8 cellular contexts compared by ENCODE assay signal in genomic region chr4:103099691-103100392, GRCh38. TPM values are rescaled to one million over a fixed set of nuclear protein-coding genes. Genes with fewer than 3 reads are reported as not detected.
DNase-seq lines count a peak whose midpoint lies in the region; ATAC-seq lines count a peak whose summit lies in the region.

BDH2 (minus strand) TSS chr4:103099834; CDS start chr4:103096254, 3,580 bp downstream.

- H3K9me3 ChIP-seq in stomach smooth muscle (ENCODE audit: control insufficient read depth in 2 of 2, low read length in 2 of 2) = no peaks in the 10 kb centered on the region

- no peak within 1 kb of the TSS for H3K27ac ChIP-seq in stomach smooth muscle (ENCODE audit: low read length)

- DNase-seq in DMS 273 (lab: John Stamatoyannopoulos, UW; ENCODE audit: unreplicated experiment) (peak; percentile 90), NCI-H526 (lab: John Stamatoyannopoulos, UW) (peak; percentile 74 to 81), lung microvascular endothelial cell (ENCODE audit: low read depth in 2 of 2) (peak; percentile 86 to 94)
- peak; percentile 27 for DNase-seq in activated CD4-positive, alpha-beta T cell treated with anti-CD3 and anti-CD28 coated beads, Interleukin-2, amount 50 U/mL, for 1 hour

- peaks cover 9% of the 10 kb centered on the region for H3K4me1 ChIP-seq in stomach smooth muscle (ENCODE audit: control insufficient read depth, insufficient read depth, low read length)

- peak within 1 kb of the TSS; percentile 71 to 82 for H3K4me3 ChIP-seq in stomach smooth muscle (ENCODE audit: low read length in 2 of 2)

- peak within 1 kb of the TSS; percentile 68 to 81 for H3K9ac ChIP-seq in stomach smooth muscle (ENCODE audit: low read length in 2 of 2)

- peak; percentile 97 for ATAC-seq in GM19438 (IDR thresholded peaks at IDR 0.05; ENCODE audit: low read depth, unreplicated experiment)
- ATAC-seq in HG03520 (IDR thresholded peaks at IDR 0.05; ENCODE audit: unreplicated experiment) = peak; percentile 98

- H3K27me3 ChIP-seq in stomach smooth muscle (ENCODE audit: control insufficient read depth in 1 of 2, insufficient read depth in 2 of 2, low read length in 2 of 2) = no peaks in the 10 kb centered on the region

- no peaks in the 10 kb centered on the region for H3K36me3 ChIP-seq in stomach smooth muscle (ENCODE audit: control insufficient read depth in 2 of 2, insufficient read depth in 2 of 2, low read length in 2 of 2)

- in situ Hi-C loops in endometrial microvascular endothelial cells (cut with HindIII; ENCODE audit: inconsistent ontology term, low pct_unique_long_range_greater_than_20kb, low sequenced_read_pairs) = no loop called here

RNA-seq across cellular contexts. Expression of gene BDH2, which starts in this region (rescaled TPM):
- total RNA-seq in endometrial microvascular endothelial cells (ENCODE audit: inconsistent ontology term) (29.7 TPM), lung microvascular endothelial cell (18.1 TPM in 2 replicates)

Comparison
In these comparisons a context has a peak if more than half of its experiments do, and no peak if none do; other contexts are left out.
1. DNase-seq: peak in every context shown above with its lines; median percentile 90 in DMS 273; 90 in lung microvascular endothelial cell; 78 in NCI-H526; 27 in activated CD4-positive, alpha-beta T cell treated with anti-CD3 and anti-CD28 coated beads, Interleukin-2, amount 50 U/mL, for 1 hour.